8 cellular contexts compared by ENCODE assay signal in the genomic region with DNA sequence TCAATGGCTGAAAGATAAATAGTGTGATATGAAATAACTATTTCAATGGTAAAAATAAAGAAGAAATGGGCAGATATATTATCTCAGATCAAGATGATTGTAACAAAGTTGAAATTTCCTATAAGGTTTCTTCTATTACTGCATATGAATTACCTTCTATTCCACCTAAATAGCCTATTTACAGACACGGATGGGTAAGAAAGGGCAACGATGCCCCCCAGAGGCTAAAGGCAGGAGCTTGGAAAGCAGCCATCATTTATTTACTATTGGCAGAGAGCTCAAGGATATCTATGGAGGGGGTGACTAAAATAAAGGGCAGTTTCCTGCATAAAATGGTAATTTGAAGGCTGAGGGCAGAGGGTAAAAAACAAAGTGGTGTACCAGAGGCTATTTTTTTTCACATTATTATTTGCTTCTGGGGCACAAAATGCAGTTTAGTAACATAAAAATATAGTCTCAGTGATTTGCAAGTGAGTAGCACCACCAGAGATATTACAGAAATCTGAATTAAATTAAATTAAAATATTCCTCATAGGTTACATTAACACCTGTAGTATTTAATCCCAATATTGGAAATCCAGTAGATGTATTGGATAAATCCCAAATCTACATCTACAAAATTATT.
DNase-seq lines count a peak whose midpoint lies in the region; ATAC-seq and TF ChIP-seq lines count a peak whose summit lies in the region.

No MANE protein-coding gene starts in this region.

- TF ChIP-seq CTCF in GM23338 (conservative IDR thresholded peaks at IDR 0.05; ENCODE audit: low read depth in 2 of 2): peak; percentile 89 to 99
- TF ChIP-seq CTCF in fibroblast of mammary gland (conservative IDR thresholded peaks at IDR 0.05; ENCODE audit: control insufficient read depth, insufficient read depth, low read depth, low read length): peak; percentile 77

- H4K20me1 ChIP-seq in GM23338 (replicated peaks; ENCODE audit: insufficient read depth): no peaks in the 10 kb centered on the region

- no peaks in the 10 kb centered on the region for H3K36me3 Mint-ChIP-seq in CD4-positive, alpha-beta memory T cell
- H3K36me3 Mint-ChIP-seq in GM23338 (ENCODE audit: low read depth): no peaks in the 10 kb centered on the region; the same call in 2 of the 3 replicates
- no peaks in the 10 kb centered on the region for H3K36me3 Mint-ChIP-seq in activated CD4-positive, alpha-beta memory T cell treated with anti-CD3 and anti-CD28 coated beads for 36 hours

- no peaks in the 10 kb centered on the region for H3K27me3 ChIP-seq in CD4-positive, alpha-beta memory T cell (ENCODE audit: insufficient read depth, low read length)
- no peaks in the 10 kb centered on the region for H3K27me3 ChIP-seq in GM23338 (ENCODE audit: insufficient read depth)

- H3K36me3 ChIP-seq in CD4-positive, alpha-beta memory T cell (ENCODE audit: insufficient read depth, low read length): no peaks in the 10 kb centered on the region
- no peaks in the 10 kb centered on the region for H3K36me3 ChIP-seq in GM23338 (ENCODE audit: insufficient read depth)

- no peaks in the 10 kb centered on the region for H3K9me3 ChIP-seq in CD4-positive, alpha-beta memory T cell (ENCODE audit: control insufficient read depth in 1 of 2, low read length in 2 of 2)

- no peak overlapping the region for H3K27ac Mint-ChIP-seq in CD4-positive, alpha-beta memory T cell
- H3K27ac Mint-ChIP-seq in GM23338: no peak overlapping the region
- no peak overlapping the region for H3K27ac Mint-ChIP-seq in activated CD4-positive, alpha-beta memory T cell treated with anti-CD3 and anti-CD28 coated beads for 36 hours

- H3K27me3 Mint-ChIP-seq in CD4-positive, alpha-beta memory T cell: peaks cover 0 to 5% of the 10 kb centered on the region in 2 donors
- H3K27me3 Mint-ChIP-seq in GM23338 (ENCODE audit: insufficient read depth, low read depth, poor library complexity): no peaks in the 10 kb centered on the region
- peaks cover 2% of the 10 kb centered on the region for H3K27me3 Mint-ChIP-seq in activated CD4-positive, alpha-beta memory T cell treated with anti-CD3 and anti-CD28 coated beads for 36 hours

- intact Hi-C loops in CD4-positive, alpha-beta memory T cell (cut with micrococcal nuclease): loop anchor here (1.0 to 5.0 kb wide), 6 partner anchors 48 to 443 kb away; no protein-coding TSS in a partner anchor
- intact Hi-C loops in activated CD4-positive, alpha-beta memory T cell treated with anti-CD3 and anti-CD28 coated beads for 36 hours (cut with micrococcal nuclease): loop anchor here (1.0 to 5.0 kb wide), 3 partner anchors 134 to 351 kb away; no protein-coding TSS in a partner anchor
- intact Hi-C loops in posterior cingulate gyrus (cut with DNase I): loop anchor here (5.0 to 10.0 kb wide), 2 partner anchors 294 to 346 kb away; no protein-coding TSS in a partner anchor

- CTCF ChIA-PET in CD4-positive, alpha-beta memory T cell (lab: Charles Lee; ENCODE audit: partially characterized antibody): interaction anchor here (0.7 to 1.8 kb wide), 6 partner anchors 138 to 301 kb away, joined by 3 to 9 read pairs (median 4); no protein-coding TSS in a partner anchor
- CTCF ChIA-PET in activated CD4-positive, alpha-beta memory T cell treated with anti-CD3 and anti-CD28 coated beads for 36 hours (lab: Charles Lee): interaction anchor here (0.6 to 1.7 kb wide), 11 partner anchors 33 to 445 kb away, joined by 3 to 22 read pairs (median 3); no protein-coding TSS in a partner anchor

- no peak overlapping the region for H2AFZ ChIP-seq in GM23338

- no peak overlapping the region for H3K4me2 ChIP-seq in GM23338

- H3K4me3 Mint-ChIP-seq in CD4-positive, alpha-beta memory T cell: no peak overlapping the region
- H3K4me3 Mint-ChIP-seq in GM23338: no peak overlapping the region
- no peak overlapping the region for H3K4me3 Mint-ChIP-seq in activated CD4-positive, alpha-beta memory T cell treated with anti-CD3 and anti-CD28 coated beads for 36 hours

- ATAC-seq in GM23338: peak; percentile 88

- no peak overlapping the region for H3K27ac ChIP-seq in CD4-positive, alpha-beta memory T cell (ENCODE audit: low read depth, low read length)
- H3K27ac ChIP-seq in GM23338 (ENCODE audit: low read depth): no peak overlapping the region

- no peaks in the 10 kb centered on the region for H3K4me1 ChIP-seq in CD4-positive, alpha-beta memory T cell (ENCODE audit: insufficient read depth, low read length)
- H3K4me1 ChIP-seq in GM23338 (ENCODE audit: insufficient read depth): peaks cover 25% of the 10 kb centered on the region

- H3F3A ChIP-seq in GM23338 (replicated peaks; ENCODE audit: low read depth): no peaks in the 10 kb centered on the region

- no peak overlapping the region for H3K4me3 ChIP-seq in CD4-positive, alpha-beta memory T cell (ENCODE audit: low read length in 2 of 2)
- no peak overlapping the region for H3K4me3 ChIP-seq in GM23338
- H3K4me3 ChIP-seq in fibroblast of mammary gland (ENCODE audit: control insufficient read depth, low read depth, low read length): no peak overlapping the region

- H3K9me2 ChIP-seq in GM23338 (ENCODE audit: insufficient read depth): no peaks in the 10 kb centered on the region

- POLR2A ChIA-PET in CD4-positive, alpha-beta memory T cell (lab: Charles Lee; ENCODE audit: partially characterized antibody): no interaction called here
- POLR2A ChIA-PET in activated CD4-positive, alpha-beta memory T cell treated with anti-CD3 and anti-CD28 coated beads for 36 hours (lab: Charles Lee): no interaction called here

- H3K4me1 Mint-ChIP-seq in CD4-positive, alpha-beta memory T cell: peaks cover 0 to 4% (median 3%) of the 10 kb centered on the region in 4 donors
- H3K4me1 Mint-ChIP-seq in GM23338: peaks cover 32% of the 10 kb centered on the region
- H3K4me1 Mint-ChIP-seq in activated CD4-positive, alpha-beta memory T cell treated with anti-CD3 and anti-CD28 coated beads for 36 hours (ENCODE audit: low read depth): no peaks in the 10 kb centered on the region

- DNase-seq in CD4-positive, alpha-beta memory T cell: peak in 4 of 5 donors; percentile 24 to 50 (median 34)
- DNase-seq in GM23338 (ENCODE audit: low spot score) (peak; percentile 81), NCI-H69 (lab: John Stamatoyannopoulos, UW) (peak; percentile 45), fibroblast of mammary gland (ENCODE audit: low read depth) (peak; percentile 86), putamen (ENCODE audit: low spot score) (peak; percentile 3), NCI-H1436 (lab: John Stamatoyannopoulos, UW) (no peak), posterior cingulate gyrus (no peak)
- peak; percentile 57 for DNase-seq in activated CD4-positive, alpha-beta memory T cell treated with anti-CD3 and anti-CD28 coated beads for 36 hours

- H3K79me2 ChIP-seq in GM23338 (replicated peaks; ENCODE audit: insufficient read depth): no peaks in the 10 kb centered on the region

- H3K9me3 Mint-ChIP-seq in CD4-positive, alpha-beta memory T cell: no peaks in the 10 kb centered on the region
- H3K9me3 Mint-ChIP-seq in GM23338: no peaks in the 10 kb centered on the region
- no peaks in the 10 kb centered on the region for H3K9me3 Mint-ChIP-seq in activated CD4-positive, alpha-beta memory T cell treated with anti-CD3 and anti-CD28 coated beads for 36 hours

TF ChIP-seq in GM23338, 12 proteins besides CTCF, POLR2A, EP300 and RAD21 (continues in another document):
- no peak for TF ChIP-seq ZNF114 (CRISPR knock-in tag; IDR thresholded peaks at IDR 0.05)

Comparison
In these comparisons a context has a peak if more than half of its experiments do, and no peak if none do; other contexts are left out.
1. DNase-seq: peak in CD4-positive, alpha-beta memory T cell (4 of 5), GM23338 (single experiment), NCI-H69 (single experiment), activated CD4-positive, alpha-beta memory T cell treated with anti-CD3 and anti-CD28 coated beads for 36 hours (single experiment), fibroblast of mammary gland (single experiment) and putamen (single experiment); none in NCI-H1436 (single experiment) and posterior cingulate gyrus (0 of 10).